In the genomic region with DNA sequence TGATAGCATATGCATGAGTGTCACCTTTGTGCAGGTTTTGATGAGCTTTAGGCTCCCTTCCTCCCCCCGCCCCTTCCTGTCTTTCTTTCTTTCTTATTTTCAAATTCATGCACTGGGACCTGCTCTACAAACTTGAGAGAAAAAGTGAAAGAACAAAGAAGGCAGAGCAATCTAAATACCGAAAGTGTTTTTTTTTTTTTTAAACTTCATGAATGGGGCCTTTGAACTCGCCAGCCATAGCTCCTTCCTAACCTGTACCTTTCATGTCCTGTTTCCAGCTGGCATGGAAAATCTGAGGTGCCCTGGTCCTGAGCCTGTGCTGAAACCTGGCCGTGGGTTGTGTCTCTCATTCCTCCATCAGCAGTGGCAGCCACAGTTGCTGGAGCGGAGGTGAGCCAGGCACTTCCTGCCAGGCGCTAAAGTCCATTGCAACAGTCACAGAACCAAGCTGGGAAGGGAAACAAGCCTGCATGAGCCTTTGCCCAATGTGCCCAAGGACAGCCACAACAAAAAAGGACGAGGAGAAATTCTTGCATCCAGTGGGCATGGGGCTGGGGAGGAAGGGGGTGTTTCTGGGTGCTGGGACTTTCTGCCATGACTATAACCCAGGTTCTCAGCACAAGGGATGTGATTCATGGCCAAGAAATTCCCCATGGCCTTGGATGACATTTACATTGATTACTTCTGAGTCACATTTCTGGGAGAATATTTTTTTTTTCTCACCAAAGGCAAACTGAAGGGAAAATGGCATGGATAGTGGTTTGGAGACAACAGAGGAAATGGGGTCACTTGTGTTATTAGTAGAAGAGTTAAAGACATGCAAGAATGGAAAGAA, we compare ENCODE assay signal across 8 cellular contexts.
DNase-seq lines count a peak whose midpoint lies in the region; ATAC-seq lines count a peak whose summit lies in the region.

No MANE protein-coding gene starts in this region.

- DNase-seq in GM03348 (ENCODE audit: low spot score): peak; percentile 83
- peak; percentile 79 for DNase-seq in SW480 (ENCODE audit: low spot score)
- DNase-seq in epidermal melanocyte (ENCODE audit: insufficient read length, low spot score): peak; percentile 51
- DNase-seq in stimulated activated CD4-positive, alpha-beta T cell treated with anti-CD3 and anti-CD28 coated beads, Interleukin-15, amount 100 ng/mL, for 24 hours: peak; percentile 84
- DNase-seq in NCI-H2171 treated with DMSO at 0.1 percent for 48 hours (lab: John Stamatoyannopoulos, UW): no peak
- no peak for DNase-seq in NCI-H1436 treated with DMSO at 0.1 percent for 48 hours (lab: John Stamatoyannopoulos, UW)
- no peak for DNase-seq in cerebellar nuclear complex (lab: John Stamatoyannopoulos, UW)

- no peak for ATAC-seq in GM21717 (IDR thresholded peaks at IDR 0.05; ENCODE audit: unreplicated experiment)

Comparison
In these comparisons a context has a peak if more than half of its experiments do, and no peak if none do; other contexts are left out.
1. DNase-seq: peak in GM03348 (single experiment), SW480 (single experiment), epidermal melanocyte (single experiment) and stimulated activated CD4-positive, alpha-beta T cell treated with anti-CD3 and anti-CD28 coated beads, Interleukin-15, amount 100 ng/mL, for 24 hours (single experiment); none in NCI-H2171 treated with DMSO at 0.1 percent for 48 hours (single experiment), NCI-H1436 treated with DMSO at 0.1 percent for 48 hours (single experiment) and cerebellar nuclear complex (0 of 2).